ENCODE assay signal across 35 cellular contexts in the genomic region with DNA sequence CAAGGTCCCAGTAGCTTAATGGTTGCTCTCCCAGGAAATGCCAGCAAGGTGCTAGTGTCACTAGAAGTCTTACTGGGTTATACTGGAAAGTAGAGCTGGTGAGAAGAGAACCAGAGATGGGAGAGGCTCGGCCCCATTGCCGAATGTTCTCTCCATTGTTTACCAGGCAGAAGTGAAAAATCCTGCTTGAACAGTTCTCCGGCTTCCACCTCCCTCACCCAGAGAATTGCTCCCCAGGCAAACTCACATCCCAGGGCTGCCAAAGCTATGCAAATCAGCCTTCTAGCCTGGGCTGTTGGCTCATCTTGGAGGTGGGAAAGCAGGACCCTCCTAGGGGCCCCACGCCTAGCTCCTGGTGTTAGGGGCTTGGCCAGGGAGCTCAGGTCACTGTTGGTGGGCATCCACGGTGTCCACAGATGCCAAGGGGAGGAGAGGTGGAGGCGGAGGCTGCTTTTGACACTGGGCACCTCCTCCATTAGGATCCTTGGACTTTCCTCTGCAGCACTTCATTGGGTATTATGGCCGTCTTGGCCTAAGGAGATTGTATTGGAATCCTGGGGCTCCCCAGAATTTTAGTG. TPM values are rescaled to one million over a fixed set of nuclear protein-coding genes. Genes with fewer than 3 reads are reported as not detected.
"Had no signal": no experiment of that assay in that cellular context is flagged by ENCODE, and none has a peak within 500 bp of the region (broad histone marks: within the 10 kb centered on the region; RNA-seq: fewer than 3 reads in every experiment).

No MANE protein-coding gene starts in this region.

- H3K4me2 ChIP-seq: KMS-11 had no signal

- H3K4me1 ChIP-seq: Peyer's patch had no signal

- H3K27ac ChIP-seq: cardiac muscle cell, KMS-11, Peyer's patch had no signal

- H3K4me3 Mint-ChIP-seq: activated CD4-positive, alpha-beta memory T cell treated with anti-CD3 and anti-CD28 coated beads, Interleukin-2, amount 10 ng/mL, durations not matched to agents 7 days and 5 days; activated CD8-positive, alpha-beta memory T cell treated with anti-CD3 and anti-CD28 coated beads, Interleukin-2, amount 10 ng/mL, durations not matched to agents 7 days and 5 days; activated naive CD4-positive, alpha-beta T cell treated with anti-CD3 and anti-CD28 coated beads, Interleukin-2, amount 10 ng/mL, durations not matched to agents 7 days and 5 days; activated naive CD8-positive, alpha-beta T cell; activated naive CD8-positive, alpha-beta T cell treated with anti-CD3 and anti-CD28 coated beads, Interleukin-2, amount 50 U/mL, for 24 hours; brain; central memory CD8-positive, alpha-beta T cell; T-cell; T-helper 17 cell had no signal

- H3K9ac ChIP-seq: KMS-11 had no signal

- H3K4me1 Mint-ChIP-seq: activated CD4-positive, alpha-beta memory T cell treated with anti-CD3 and anti-CD28 coated beads, Interleukin-2, amount 10 ng/mL, durations not matched to agents 7 days and 5 days; activated CD8-positive, alpha-beta memory T cell treated with anti-CD3 and anti-CD28 coated beads, Interleukin-2, amount 10 ng/mL, durations not matched to agents 7 days and 5 days; activated naive CD4-positive, alpha-beta T cell treated with anti-CD3 and anti-CD28 coated beads, Interleukin-2, amount 10 ng/mL, durations not matched to agents 7 days and 5 days; central memory CD8-positive, alpha-beta T cell had no signal

- H3K4me3 ChIP-seq: cardiac muscle cell, Peyer's patch had no signal

- ATAC-seq: activated CD8-positive, alpha-beta memory T cell treated with anti-CD3 and anti-CD28 coated beads, Interleukin-2, amount 10 ng/mL, durations not matched to agents 7 days and 5 days; activated naive CD8-positive, alpha-beta T cell treated with anti-CD3 and anti-CD28 coated beads, Interleukin-2, amount 50 U/mL, for 24 hours; PC-3; SK-N-SH treated with all-trans-retinoic acid at 6 μM for 48 hours; T-cell; T-helper 17 cell had no signal

- H3K9me3 Mint-ChIP-seq: activated CD4-positive, alpha-beta memory T cell treated with anti-CD3 and anti-CD28 coated beads, Interleukin-2, amount 10 ng/mL, durations not matched to agents 7 days and 5 days; activated naive CD4-positive, alpha-beta T cell treated with anti-CD3 and anti-CD28 coated beads, Interleukin-2, amount 10 ng/mL, durations not matched to agents 7 days and 5 days; activated naive CD8-positive, alpha-beta T cell treated with anti-CD3 and anti-CD28 coated beads, Interleukin-2, amount 50 U/mL, for 24 hours; central memory CD8-positive, alpha-beta T cell; T-cell had no signal

- H3K27me3 ChIP-seq: Peyer's patch had no signal

- H3K9me3 ChIP-seq: Peyer's patch had no signal

- H3K27ac Mint-ChIP-seq: activated CD4-positive, alpha-beta memory T cell treated with anti-CD3 and anti-CD28 coated beads, Interleukin-2, amount 10 ng/mL, durations not matched to agents 7 days and 5 days; activated CD8-positive, alpha-beta memory T cell treated with anti-CD3 and anti-CD28 coated beads, Interleukin-2, amount 10 ng/mL, durations not matched to agents 7 days and 5 days; activated naive CD4-positive, alpha-beta T cell treated with anti-CD3 and anti-CD28 coated beads, Interleukin-2, amount 10 ng/mL, durations not matched to agents 7 days and 5 days; activated naive CD8-positive, alpha-beta T cell; activated naive CD8-positive, alpha-beta T cell treated with anti-CD3 and anti-CD28 coated beads, Interleukin-2, amount 50 U/mL, for 24 hours; brain; T-cell; T-helper 17 cell had no signal

- H3K36me3 Mint-ChIP-seq: activated CD8-positive, alpha-beta memory T cell treated with anti-CD3 and anti-CD28 coated beads, Interleukin-2, amount 10 ng/mL, durations not matched to agents 7 days and 5 days; activated naive CD4-positive, alpha-beta T cell treated with anti-CD3 and anti-CD28 coated beads, Interleukin-2, amount 10 ng/mL, durations not matched to agents 7 days and 5 days; activated naive CD8-positive, alpha-beta T cell; brain; T-cell had no signal

- H3K36me3 ChIP-seq: cardiac muscle cell, Peyer's patch had no signal

- DNase-seq: activated CD4-positive, alpha-beta memory T cell treated with anti-CD3 and anti-CD28 coated beads, Interleukin-2, amount 10 ng/mL, durations not matched to agents 7 days and 5 days; activated CD4-positive, alpha-beta T cell treated with anti-CD3 and anti-CD28 coated beads for 1 hour; activated CD4-positive, alpha-beta T cell treated with anti-CD3 and anti-CD28 coated beads for 48 hours; activated CD4-positive, CD25-positive, alpha-beta regulatory T cell; activated CD8-positive, alpha-beta memory T cell treated with anti-CD3 and anti-CD28 coated beads for 24 hours; activated CD8-positive, alpha-beta memory T cell treated with anti-CD3 and anti-CD28 coated beads, Interleukin-2, amount 10 ng/mL, durations not matched to agents 7 days and 5 days; activated CD8-positive, alpha-beta memory T cell treated with anti-CD3 and anti-CD28 coated beads, Interleukin-2, amount 50 U/mL, for 48 hours; activated effector memory CD4-positive, alpha-beta T cell treated with Interleukin-2 at 50 U/mL for 16 hours; activated naive CD4-positive, alpha-beta T cell treated with anti-CD3 and anti-CD28 coated beads, Interleukin-2, amount 10 ng/mL, durations not matched to agents 7 days and 5 days; activated naive CD8-positive, alpha-beta T cell treated with anti-CD3 and anti-CD28 coated beads, Interleukin-2, amount 50 U/mL, for 24 hours; activated T-cell treated with anti-CD3 and anti-CD28 coated beads, Interleukin-2, amount 50 U/mL, for 48 hours; anterior cingulate cortex; NCI-H1105; NCI-H1417 treated with DMSO at 0.1 percent for 48 hours; NCI-H187 treated with DMSO at 0.1 percent for 48 hours; NCI-H2081; NCI-H226; NCI-H446 treated with DMSO at 0.1 percent for 48 hours; NCI-H524; NCI-H748 treated with DMSO at 0.1 percent for 48 hours; NK-92 treated with Interleukin-12 subunit alpha and Interleukin-12 subunit beta, amount 100 ng/mL, for 24 hours; PC-3; Peyer's patch; RPMI8226; SIG-M5; T-cell; T-helper 17 cell had no signal

RNA-seq across cellular contexts. Expression of a gene that starts 20.1 kb away (rescaled TPM):
- total RNA-seq: activated CD4-positive, alpha-beta memory T cell treated with anti-CD3 and anti-CD28 coated beads, Interleukin-2, amount 10 ng/mL, durations not matched to agents 7 days and 5 days; activated CD8-positive, alpha-beta memory T cell treated with anti-CD3 and anti-CD28 coated beads, Interleukin-2, amount 10 ng/mL, durations not matched to agents 7 days and 5 days; LHCN-M2; SK-MEL-5; T-cell; T-helper 17 cell had no signal
